ENCODE assay signal across 18 cellular contexts in the genomic region with DNA sequence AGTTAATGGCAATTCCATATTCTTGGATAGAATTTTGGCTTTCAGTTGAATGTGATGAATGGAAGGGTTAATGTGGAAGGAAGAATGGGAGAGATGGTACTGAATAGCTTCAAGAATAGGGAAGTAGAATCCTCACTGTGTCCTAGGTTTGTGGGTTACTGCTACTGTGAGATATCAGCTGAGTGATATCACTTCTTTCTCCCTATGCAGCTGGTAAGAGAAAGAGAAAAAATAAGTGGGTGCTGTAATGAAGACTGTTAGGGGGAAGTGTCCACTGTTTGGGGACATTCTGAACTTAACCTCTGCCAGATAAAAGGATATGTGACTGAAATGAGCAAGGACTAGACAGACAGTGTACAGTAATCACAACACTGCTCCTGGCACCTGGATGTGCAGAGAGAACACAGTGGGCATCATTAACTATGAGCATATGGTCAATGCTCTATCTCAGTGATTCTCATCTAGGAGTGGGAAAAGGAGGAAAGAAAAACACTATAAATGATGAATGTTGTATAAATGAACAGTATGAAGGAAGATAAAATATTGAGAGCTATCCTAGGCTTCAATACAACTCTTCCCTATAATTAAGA. TPM values are rescaled to one million over a fixed set of nuclear protein-coding genes. Genes with fewer than 3 reads are reported as not detected.
DNase-seq lines count a peak whose midpoint lies in the region; FAIRE-seq and TF ChIP-seq lines count a peak whose summit lies in the region.
"Had no signal": no experiment of that assay in that cellular context is flagged by ENCODE, and none has a peak within 500 bp of the region (broad histone marks: within the 10 kb centered on the region; RNA-seq: fewer than 3 reads in every experiment).

No MANE protein-coding gene starts in this region.

- no peaks in the 10 kb centered on the region for H4K20me1 ChIP-seq in smooth muscle cell (ENCODE audit: low read depth)

- H3K36me3 ChIP-seq in smooth muscle cell (ENCODE audit: low read depth) = no peaks in the 10 kb centered on the region
- H3K36me3 ChIP-seq: BE2C had no signal

- FAIRE-seq in GM12891 (lab: Jason Lieb, UNC) = peak; percentile 28
- FAIRE-seq: D721Med, H1 had no signal

- no peaks in the 10 kb centered on the region for H3K9me3 ChIP-seq in smooth muscle cell (replicated peaks; ENCODE audit: low read depth)
- H3K9me3 ChIP-seq: BE2C had no signal

- TF ChIP-seq POLR2A in GM12891 (IDR thresholded peaks at IDR 0.05; ENCODE audit: low read depth, low read length) = no peak

- in situ Hi-C loops in ACHN (cut with HindIII; ENCODE audit: low pct_ligation_motif_present, low pct_unique_long_range_greater_than_20kb, low sequenced_read_pairs) = no loop called here

- no peak for TF ChIP-seq CTCF in smooth muscle cell (IDR thresholded peaks at IDR 0.05; ENCODE audit: borderline replicate concordance, insufficient read depth, poor library complexity, severe bottlenecking)

- no peak overlapping the region for H3K4me3 ChIP-seq in smooth muscle cell

- H3K27me3 ChIP-seq in smooth muscle cell (ENCODE audit: low read depth) = no peaks in the 10 kb centered on the region
- H3K27me3 ChIP-seq: BE2C had no signal

- DNase-seq in GM12891 (ENCODE audit: insufficient read length, low spot score) (no peak), OCI-M1 (lab: John Stamatoyannopoulos, UW) (peak; percentile 72), cerebellar cortex (ENCODE audit: low spot score) (peak; percentile 64), smooth muscle cell (lab: John Stamatoyannopoulos, UW; ENCODE audit: unreplicated experiment) (no peak), ACHN (no peak), AG08395 (ENCODE audit: low spot score) (no peak), NCI-H1092 (lab: John Stamatoyannopoulos, UW) (no peak)
- no peak for DNase-seq in stimulated activated CD4-positive, alpha-beta T cell treated with anti-CD3 and anti-CD28 coated beads, Interleukin-15, amount 100 ng/mL, for 24 hours
- DNase-seq: BE2C; CD8-positive, alpha-beta T cell; DMS79 treated with DMSO at 0.1 percent for 48 hours; GDM1; NCI-H1436 treated with DMSO at 0.1 percent for 48 hours; NCI-H446; NCI-H748 treated with DMSO at 0.1 percent for 48 hours; SIG-M5 had no signal

- no peak overlapping the region for H3K4me2 ChIP-seq in smooth muscle cell

- no peaks in the 10 kb centered on the region for H3K4me1 ChIP-seq in smooth muscle cell (ENCODE audit: low read depth)
- H3K4me1 ChIP-seq: BE2C had no signal

- no peak overlapping the region for H3K9ac ChIP-seq in smooth muscle cell (ENCODE audit: low read depth)

- no peaks in the 10 kb centered on the region for H3F3A ChIP-seq in smooth muscle cell (ENCODE audit: low read depth)

- H3K27ac ChIP-seq in smooth muscle cell (ENCODE audit: low read depth) = peak overlapping the region; percentile 65

- no peak overlapping the region for H2AFZ ChIP-seq in smooth muscle cell (ENCODE audit: low read depth)

- no peaks in the 10 kb centered on the region for H3K79me2 ChIP-seq in smooth muscle cell (ENCODE audit: low read depth)

TF ChIP-seq in GM12891, 5 proteins besides CTCF, POLR2A, EP300 and RAD21:
- TF ChIP-seq PAX5 (IDR thresholded peaks at IDR 0.05; ENCODE audit: insufficient read depth, low read length, severe bottlenecking) = no peak
- TF ChIP-seq POU2F2 (IDR thresholded peaks at IDR 0.05; ENCODE audit: low read depth, low read length) = no peak
- no peak for TF ChIP-seq SPI1 (IDR thresholded peaks at IDR 0.05; ENCODE audit: low read depth, low read length)
- TF ChIP-seq POLR2AphosphoS5 (IDR thresholded peaks at IDR 0.05; ENCODE audit: low read depth, low read length) = no peak
- no peak for TF ChIP-seq TAF1 (IDR thresholded peaks at IDR 0.05; ENCODE audit: low read depth, low read length)

RNA-seq across cellular contexts. Expression of gene MOB3C, which starts 25.6 kb away (rescaled TPM):
- 7.2 TPM for polyA plus RNA-seq in GM12891 (2012; ENCODE audit: low read depth, missing spikeins)
- 5.3 and 9.3 TPM in 2 replicates for total RNA-seq in smooth muscle cell
- polyA plus RNA-seq in smooth muscle cell = 5.5 and 8.8 TPM in 2 replicates

RNA-seq across cellular contexts. Expression of gene ATPAF1, which starts 26.0 kb away (rescaled TPM):
- polyA plus RNA-seq in GM12891 (2012; ENCODE audit: low read depth, missing spikeins) = 44.1 TPM
- total RNA-seq in smooth muscle cell = 22.2 and 30.8 TPM in 2 replicates
- 31.2 and 35.3 TPM in 2 replicates for polyA plus RNA-seq in smooth muscle cell

RNA-seq across cellular contexts. Expression of gene TEX38, which starts 29.5 kb away (rescaled TPM):
- polyA plus RNA-seq in GM12891 (2012; ENCODE audit: low read depth, missing spikeins) = 0.13 TPM
- not detected in 2 replicates for total RNA-seq in smooth muscle cell
- polyA plus RNA-seq in smooth muscle cell = 0.69 TPM in 1 of 2 replicates, not detected in the other
- total RNA-seq: CD8-positive, alpha-beta T cell; H1 had no signal

RNA-seq across cellular contexts. Expression of gene MKNK1, which starts 38.1 kb away (rescaled TPM):
- 19.7 TPM for polyA plus RNA-seq in GM12891 (2012; ENCODE audit: low read depth, missing spikeins)
- total RNA-seq in smooth muscle cell = 17.9 and 18.7 TPM in 2 replicates
- polyA plus RNA-seq in smooth muscle cell = 11.7 and 17.2 TPM in 2 replicates

Comparison
In these comparisons a context has a peak if more than half of its experiments do, and no peak if none do; other contexts are left out.
1. DNase-seq: peak in OCI-M1 (single experiment) and cerebellar cortex (single experiment); none in GM12891 (single experiment), smooth muscle cell (single experiment), ACHN (single experiment), AG08395 (single experiment), stimulated activated CD4-positive, alpha-beta T cell treated with anti-CD3 and anti-CD28 coated beads, Interleukin-15, amount 100 ng/mL, for 24 hours (single experiment) and NCI-H1092 (single experiment).